6 cellular contexts compared by ENCODE assay signal in genomic region chr2:222412334-222412733, GRCh38. TPM values are rescaled to one million over a fixed set of nuclear protein-coding genes. Genes with fewer than 3 reads are reported as not detected.
"Had no signal": no experiment of that assay in that cellular context is flagged by ENCODE, and none has a peak within 500 bp of the region (broad histone marks: within the 10 kb centered on the region; RNA-seq: fewer than 3 reads in every experiment).

No MANE protein-coding gene starts in this region.

RNA-seq across cellular contexts. Expression of gene SGPP2, which starts 12.0 kb away (rescaled TPM):
- total RNA-seq: OCI-LY7, PC-3, RPMI7951, SJCRH30, SJSA1, SK-MEL-5 had no signal
